8 cellular contexts compared by ENCODE assay signal in the genomic region with DNA sequence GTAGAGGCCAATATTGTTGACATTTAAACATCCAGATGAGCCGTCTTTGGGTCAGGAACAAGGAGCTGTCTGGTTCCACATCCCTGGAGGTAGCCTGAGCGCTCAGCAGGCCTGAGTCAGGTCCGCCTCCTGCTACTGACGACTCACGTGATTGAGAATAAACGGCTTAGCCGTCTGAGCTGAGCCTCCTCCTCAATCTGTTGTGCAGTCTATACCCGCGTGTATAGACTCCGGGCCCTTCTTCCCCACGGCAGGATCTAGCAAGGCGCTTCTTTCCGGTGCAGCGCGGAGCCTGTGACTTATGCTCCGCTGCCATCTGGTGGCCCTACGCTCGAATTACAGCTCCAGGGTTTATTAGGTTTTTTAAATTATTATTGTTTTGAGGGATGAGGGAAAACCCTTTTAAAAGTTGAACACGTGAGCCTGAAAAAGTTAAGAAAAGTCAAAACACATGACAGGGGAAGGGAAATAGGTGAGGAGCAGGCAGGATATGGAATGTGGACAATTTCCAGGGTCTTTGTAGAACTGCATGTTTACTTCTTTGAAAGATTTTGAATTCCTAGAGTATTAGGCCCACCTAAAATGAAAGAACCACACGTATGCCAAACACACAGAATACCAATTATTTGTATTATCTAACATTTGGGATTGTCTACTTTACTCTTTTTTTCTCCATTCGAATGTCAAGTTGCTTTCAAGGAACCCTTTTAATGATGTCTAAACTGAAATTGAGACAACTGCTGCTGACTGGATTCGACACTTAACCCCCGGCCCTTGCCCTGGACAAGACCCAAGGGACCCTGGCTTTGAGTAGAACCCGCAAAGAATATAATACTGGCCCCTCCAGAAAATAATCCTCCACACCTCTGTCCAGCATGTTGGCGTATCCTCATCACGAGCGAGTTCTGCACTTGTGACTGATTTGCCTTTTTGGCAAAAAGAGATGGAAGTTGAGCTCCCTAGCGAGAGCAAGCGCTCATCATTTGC.
DNase-seq lines count a peak whose midpoint lies in the region; ATAC-seq and TF ChIP-seq lines count a peak whose summit lies in the region.

No MANE protein-coding gene starts in this region.

- H3K4me3 ChIP-seq in AG09309 (ENCODE audit: control insufficient read depth, low read depth, low read length) (no peak overlapping the region), colonic mucosa (no peak overlapping the region), liver (ENCODE audit: low read depth in 1 of 3, low read length in 3 of 3) (no peak overlapping the region)

- DNase-seq in AG09309 (ENCODE audit: low read depth), result no peak
- peak; percentile 77 for DNase-seq in NCI-H510A (lab: John Stamatoyannopoulos, UW)
- peak; percentile 51 to 54 for DNase-seq in activated CD4-positive, alpha-beta T cell treated with anti-CD3 and anti-CD28 coated beads for 4 hours
- DNase-seq in colonic mucosa, result peak; percentile 58
- peak; percentile 26 to 46 (median 33) for DNase-seq in stimulated activated CD4-positive, alpha-beta T cell treated with anti-CD3 and anti-CD28 coated beads, TNF-alpha, amount 100 ng/mL, for 48 hours (ENCODE audit: low read depth in 3 of 3)

- H3K27me3 ChIP-seq in colonic mucosa (no peaks in the 10 kb centered on the region), liver (ENCODE audit: control insufficient read depth in 4 of 4, insufficient read depth in 4 of 4, low read length in 3 of 4) (no peaks in the 10 kb centered on the region)

- WGBS in liver, result 36% methylated on average over 29 of the region's 29 CpGs

- ATAC-seq in GM18909 (IDR thresholded peaks at IDR 0.05; ENCODE audit: poor library complexity, unreplicated experiment) (peak; percentile 87), HG03342 (IDR thresholded peaks at IDR 0.05; ENCODE audit: unreplicated experiment) (peak; percentile 86)

- H3K9me3 ChIP-seq in colonic mucosa (no peaks in the 10 kb centered on the region), liver (ENCODE audit: control insufficient read depth in 4 of 4, low read length in 3 of 4) (no peaks in the 10 kb centered on the region)

- intact Hi-C loops in colonic mucosa (cut with DNase I), result loop anchor here (2.0 kb wide), 1 partner anchor 311 kb away; no protein-coding TSS in a partner anchor

- peak; percentile 98 to 99 for TF ChIP-seq RAD21 in liver (IDR thresholded peaks at IDR 0.05)

- peak; percentile 88 for TF ChIP-seq CTCF in AG09309 (IDR thresholded peaks at IDR 0.05; ENCODE audit: control insufficient read depth, insufficient read depth, low read depth, low read length, missing control alignments)
- TF ChIP-seq CTCF in colonic mucosa (IDR thresholded peaks at IDR 0.05), result peak; percentile 89
- peak; percentile 92 for TF ChIP-seq CTCF in liver (IDR thresholded peaks at IDR 0.05; ENCODE audit: low read depth, low read length, missing input control)

- H3K9ac ChIP-seq in colonic mucosa (ENCODE audit: low read depth in 2 of 2, low read length in 2 of 2) (no peak overlapping the region), liver (ENCODE audit: low read depth in 1 of 2, low read length in 2 of 2) (peak overlapping the region in 1 of 2 donors; percentile 22)

- no peaks in the 10 kb centered on the region for H3K4me1 ChIP-seq in colonic mucosa
- H3K4me1 ChIP-seq in liver (ENCODE audit: control insufficient read depth in 4 of 4, insufficient read depth in 4 of 4, low read length in 3 of 4), result peaks cover 0 to 2% (median 2%) of the 10 kb centered on the region in 4 donors

- no peak overlapping the region for H3K27ac ChIP-seq in colonic mucosa
- H3K27ac ChIP-seq in liver (ENCODE audit: low read depth in 1 of 2, low read length in 2 of 2), result no peak overlapping the region

- no peaks in the 10 kb centered on the region for H3K36me3 ChIP-seq in colonic mucosa
- H3K36me3 ChIP-seq in liver (ENCODE audit: control insufficient read depth in 4 of 4, insufficient read depth in 3 of 4, low read depth in 1 of 4, low read length in 3 of 4), result no peaks in the 10 kb centered on the region

TF ChIP-seq in liver, 16 proteins besides CTCF, POLR2A, EP300 and RAD21:
- TF ChIP-seq, protein P1, sequence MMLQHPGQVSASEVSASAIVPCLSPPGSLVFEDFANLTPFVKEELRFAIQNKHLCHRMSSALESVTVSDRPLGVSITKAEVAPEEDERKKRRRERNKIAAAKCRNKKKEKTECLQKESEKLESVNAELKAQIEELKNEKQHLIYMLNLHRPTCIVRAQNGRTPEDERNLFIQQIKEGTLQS (IDR thresholded peaks at IDR 0.05), result no peak
- TF ChIP-seq FOXA2 (IDR thresholded peaks at IDR 0.05), result no peak
- TF ChIP-seq, protein P2, sequence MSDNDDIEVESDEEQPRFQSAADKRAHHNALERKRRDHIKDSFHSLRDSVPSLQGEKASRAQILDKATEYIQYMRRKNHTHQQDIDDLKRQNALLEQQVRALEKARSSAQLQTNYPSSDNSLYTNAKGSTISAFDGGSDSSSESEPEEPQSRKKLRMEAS (IDR thresholded peaks at IDR 0.05), result no peak
- TF ChIP-seq GABPA (IDR thresholded peaks at IDR 0.05 in 1 of 2, conservative IDR thresholded peaks at IDR 0.05 in 1 of 2), result no peak
- no peak for TF ChIP-seq HNF4G (IDR thresholded peaks at IDR 0.05)
- TF ChIP-seq, protein P3, sequence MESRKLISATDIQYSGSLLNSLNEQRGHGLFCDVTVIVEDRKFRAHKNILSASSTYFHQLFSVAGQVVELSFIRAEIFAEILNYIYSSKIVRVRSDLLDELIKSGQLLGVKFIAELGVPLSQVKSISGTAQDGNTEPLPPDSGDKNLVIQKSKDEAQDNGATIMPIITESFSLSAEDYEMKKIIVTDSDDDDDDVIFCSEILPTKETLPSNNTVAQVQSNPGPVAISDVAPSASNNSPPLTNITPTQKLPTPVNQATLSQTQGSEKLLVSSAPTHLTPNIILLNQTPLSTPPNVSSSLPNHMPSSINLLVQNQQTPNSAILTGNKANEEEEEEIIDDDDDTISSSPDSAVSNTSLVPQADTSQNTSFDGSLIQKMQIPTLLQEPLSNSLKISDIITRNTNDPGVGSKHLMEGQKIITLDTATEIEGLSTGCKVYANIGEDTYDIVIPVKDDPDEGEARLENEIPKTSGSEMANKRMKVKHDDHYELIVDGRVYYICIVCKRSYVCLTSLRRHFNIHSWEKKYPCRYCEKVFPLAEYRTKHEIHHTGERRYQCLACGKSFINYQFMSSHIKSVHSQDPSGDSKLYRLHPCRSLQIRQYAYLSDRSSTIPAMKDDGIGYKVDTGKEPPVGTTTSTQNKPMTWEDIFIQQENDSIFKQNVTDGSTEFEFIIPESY (IDR thresholded peaks at IDR 0.05), result no peak
- no peak for TF ChIP-seq HNF4A (conservative IDR thresholded peaks at IDR 0.05)
- no peak for TF ChIP-seq SP1 (IDR thresholded peaks at IDR 0.05)
- TF ChIP-seq, protein P4, sequence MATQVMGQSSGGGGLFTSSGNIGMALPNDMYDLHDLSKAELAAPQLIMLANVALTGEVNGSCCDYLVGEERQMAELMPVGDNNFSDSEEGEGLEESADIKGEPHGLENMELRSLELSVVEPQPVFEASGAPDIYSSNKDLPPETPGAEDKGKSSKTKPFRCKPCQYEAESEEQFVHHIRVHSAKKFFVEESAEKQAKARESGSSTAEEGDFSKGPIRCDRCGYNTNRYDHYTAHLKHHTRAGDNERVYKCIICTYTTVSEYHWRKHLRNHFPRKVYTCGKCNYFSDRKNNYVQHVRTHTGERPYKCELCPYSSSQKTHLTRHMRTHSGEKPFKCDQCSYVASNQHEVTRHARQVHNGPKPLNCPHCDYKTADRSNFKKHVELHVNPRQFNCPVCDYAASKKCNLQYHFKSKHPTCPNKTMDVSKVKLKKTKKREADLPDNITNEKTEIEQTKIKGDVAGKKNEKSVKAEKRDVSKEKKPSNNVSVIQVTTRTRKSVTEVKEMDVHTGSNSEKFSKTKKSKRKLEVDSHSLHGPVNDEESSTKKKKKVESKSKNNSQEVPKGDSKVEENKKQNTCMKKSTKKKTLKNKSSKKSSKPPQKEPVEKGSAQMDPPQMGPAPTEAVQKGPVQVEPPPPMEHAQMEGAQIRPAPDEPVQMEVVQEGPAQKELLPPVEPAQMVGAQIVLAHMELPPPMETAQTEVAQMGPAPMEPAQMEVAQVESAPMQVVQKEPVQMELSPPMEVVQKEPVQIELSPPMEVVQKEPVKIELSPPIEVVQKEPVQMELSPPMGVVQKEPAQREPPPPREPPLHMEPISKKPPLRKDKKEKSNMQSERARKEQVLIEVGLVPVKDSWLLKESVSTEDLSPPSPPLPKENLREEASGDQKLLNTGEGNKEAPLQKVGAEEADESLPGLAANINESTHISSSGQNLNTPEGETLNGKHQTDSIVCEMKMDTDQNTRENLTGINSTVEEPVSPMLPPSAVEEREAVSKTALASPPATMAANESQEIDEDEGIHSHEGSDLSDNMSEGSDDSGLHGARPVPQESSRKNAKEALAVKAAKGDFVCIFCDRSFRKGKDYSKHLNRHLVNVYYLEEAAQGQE (IDR thresholded peaks at IDR 0.05), result no peak
- TF ChIP-seq RXRA (IDR thresholded peaks at IDR 0.05), result no peak
- no peak for TF ChIP-seq TAF1 (conservative IDR thresholded peaks at IDR 0.05)
- no peak for TF ChIP-seq JUND (IDR thresholded peaks at IDR 0.05)
- no peak for TF ChIP-seq FOXA1 (IDR thresholded peaks at IDR 0.05)
- no peak for TF ChIP-seq YY1 (IDR thresholded peaks at IDR 0.05)
- no peak for TF ChIP-seq EGR1 (IDR thresholded peaks at IDR 0.05; ENCODE audit: low read depth in 2 of 2)
